ENCODE assay signal across 8 cellular contexts in the genomic region with DNA sequence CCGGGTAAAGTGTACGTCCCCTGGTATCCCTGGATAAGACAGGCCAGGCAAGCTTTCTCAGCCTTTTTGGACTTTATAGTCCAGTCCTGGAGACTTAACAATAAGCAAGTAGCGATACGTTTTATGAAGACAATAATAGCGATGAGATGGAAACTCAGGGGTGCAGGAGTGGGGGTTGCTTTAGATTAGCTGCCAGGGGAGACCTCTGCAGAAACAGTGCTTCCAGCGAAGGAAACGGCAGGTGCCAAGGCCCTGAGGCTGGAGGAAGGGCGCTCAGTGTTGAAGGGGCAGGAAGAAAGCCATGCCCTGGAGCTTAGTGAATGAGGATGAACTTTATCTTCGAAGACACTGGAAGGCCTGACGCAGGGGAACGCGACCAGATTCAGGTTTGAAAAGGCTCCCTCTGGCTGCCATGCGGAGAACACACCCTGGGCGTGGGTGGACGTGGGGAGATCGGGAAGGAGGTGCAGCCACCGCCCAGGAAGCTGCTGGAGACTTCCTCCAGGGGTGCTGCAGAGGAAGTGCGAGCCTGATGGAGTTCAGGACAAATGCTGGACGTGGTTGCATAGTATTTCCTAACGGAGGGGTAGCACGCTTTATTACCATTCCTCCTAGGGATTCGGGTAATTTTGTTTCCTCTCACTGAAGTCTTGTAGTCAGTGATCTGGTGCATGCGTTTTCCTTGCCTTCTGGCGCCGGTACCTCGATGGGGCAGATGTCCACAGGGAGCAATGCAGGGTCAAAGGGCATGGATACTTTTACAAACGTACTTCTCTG. TPM values are rescaled to one million over a fixed set of nuclear protein-coding genes. Genes with fewer than 3 reads are reported as not detected.
DNase-seq lines count a peak whose midpoint lies in the region; ATAC-seq and TF ChIP-seq lines count a peak whose summit lies in the region.

No MANE protein-coding gene starts in this region.

- no peak overlapping the region for H3K4me3 Mint-ChIP-seq in neural crest cell

- no peaks in the 10 kb centered on the region for H3K36me3 Mint-ChIP-seq in neural crest cell (ENCODE audit: low read depth)

- H3K27me3 ChIP-seq in suprapubic skin: no peaks in the 10 kb centered on the region

- TF ChIP-seq CTCF in neural crest cell (conservative IDR thresholded peaks at IDR 0.05) (peak; percentile 91), suprapubic skin (IDR thresholded peaks at IDR 0.05) (peak; percentile 96)

- DNase-seq in COLO829 (ENCODE audit: low spot score) (peak; percentile 67), activated T-cell treated with anti-CD3 and anti-CD28 coated beads for 48 hours (ENCODE audit: low read depth) (peak; percentile 83), fibroblast of peridontal ligament (ENCODE audit: extremely low read depth) (peak; percentile 81), neural crest cell (ENCODE audit: low read depth, low spot score) (peak; percentile 71), suprapubic skin (ENCODE audit: low spot score in 2 of 2) (peak; percentile 93 to 97), NCI-H510A (lab: John Stamatoyannopoulos, UW) (no peak)
- DNase-seq in Jurkat, Clone E6-1 (ENCODE audit: low read depth, low spot score): peak; percentile 89

- no peak for TF ChIP-seq POLR2A in suprapubic skin (IDR thresholded peaks at IDR 0.05)

- H3K4me1 ChIP-seq in suprapubic skin: peaks cover 36% of the 10 kb centered on the region

- H3K27ac ChIP-seq in suprapubic skin: peak overlapping the region; percentile 77

- peaks cover 7% of the 10 kb centered on the region for H3K4me1 Mint-ChIP-seq in neural crest cell

- peak; percentile 34 for ATAC-seq in GM21526 (IDR thresholded peaks at IDR 0.05; ENCODE audit: low FRiP score, unreplicated experiment)

- no peak for TF ChIP-seq EP300 in suprapubic skin (IDR thresholded peaks at IDR 0.05)

- H3K9me3 Mint-ChIP-seq in neural crest cell: no peaks in the 10 kb centered on the region

- H3K36me3 ChIP-seq in suprapubic skin: peaks cover 8% of the 10 kb centered on the region

- H3K27ac Mint-ChIP-seq in neural crest cell (ENCODE audit: unreplicated experiment): no peak overlapping the region

- no peaks in the 10 kb centered on the region for H3K9me3 ChIP-seq in suprapubic skin

- H3K27me3 Mint-ChIP-seq in neural crest cell (ENCODE audit: low read depth): peaks cover 3% of the 10 kb centered on the region

- H3K4me3 ChIP-seq in Jurkat, Clone E6-1 (ENCODE audit: low read length): peak overlapping the region; percentile 64
- H3K4me3 ChIP-seq in suprapubic skin: peak overlapping the region; percentile 46

- 8% methylated on average over 27 of the region's 27 CpGs for WGBS in suprapubic skin

RNA-seq across cellular contexts. Expression of gene UBC, which starts 26.1 kb away (rescaled TPM):
- polyA plus RNA-seq in Jurkat, Clone E6-1 (2012; ENCODE audit: insufficient read depth, insufficient read length): 1,177 TPM
- 673 and 687 TPM in 2 replicates for total RNA-seq in neural crest cell
- 1,000 to 10,000 TPM; 1,287 to 1,717 (median 1,373) TPM for total RNA-seq in suprapubic skin

RNA-seq across cellular contexts. Expression of gene DHX37, which starts 48.4 kb away (rescaled TPM):
- polyA plus RNA-seq in Jurkat, Clone E6-1 (2012; ENCODE audit: insufficient read depth, insufficient read length): 30.3 TPM
- 24.9 and 25.5 TPM in 2 replicates for total RNA-seq in neural crest cell
- 10 to 100 TPM; 11.9 to 23.4 (median 20.2) TPM for total RNA-seq in suprapubic skin

RNA-seq across cellular contexts. Expression of gene BRI3BP, which starts 52.9 kb away (rescaled TPM):
- 18.2 TPM for polyA plus RNA-seq in Jurkat, Clone E6-1 (2012; ENCODE audit: insufficient read depth, insufficient read length)
- total RNA-seq in neural crest cell (18.6 and 19.0 TPM in 2 replicates), suprapubic skin (10 to 100 TPM in 3 of 4 donors, 1 to 10 TPM in 1; 9.1 to 25.0 (median 17.7) TPM)
